In genomic region chr6:13710552-13711383, GRCh38 we compare ENCODE assay signal across 8 cellular contexts.
DNase-seq lines count a peak whose midpoint lies in the region; ATAC-seq lines count a peak whose summit lies in the region.

No MANE protein-coding gene starts in this region.

- DNase-seq in NCI-H2227 (lab: John Stamatoyannopoulos, UW; ENCODE audit: unreplicated experiment), result peak; percentile 40
- no peak for DNase-seq in NCI-H2227 treated with DMSO at 0.1 percent for 48 hours (lab: John Stamatoyannopoulos, UW)
- DNase-seq in NOMO-1 treated with DMSO at 0.1 percent for 48 hours (lab: John Stamatoyannopoulos, UW; ENCODE audit: unreplicated experiment), result peak; percentile 17
- peak; percentile 80 for DNase-seq in activated effector memory CD4-positive, alpha-beta T cell treated with anti-CD3 and anti-CD28 coated beads, Interleukin-2, amount 50 U/mL, for 16 hours
- DNase-seq in germinal center (ENCODE audit: low spot score), result peak; percentile 42
- DNase-seq in nucleus accumbens (lab: John Stamatoyannopoulos, UW), result peak in 35 of 56 donors; percentile 5 to 56 (median 28)
- DNase-seq in superior temporal gyrus (ENCODE audit: extremely low spot score), result no peak

- peak; percentile 23 for ATAC-seq in HG02885 (IDR thresholded peaks at IDR 0.05; ENCODE audit: poor library complexity, unreplicated experiment)

Comparison
In these comparisons a context has a peak if more than half of its experiments do, and no peak if none do; other contexts are left out.
1. DNase-seq: peak in NCI-H2227 (single experiment), NOMO-1 treated with DMSO at 0.1 percent for 48 hours (single experiment), activated effector memory CD4-positive, alpha-beta T cell treated with anti-CD3 and anti-CD28 coated beads, Interleukin-2, amount 50 U/mL, for 16 hours (single experiment), germinal center (single experiment) and nucleus accumbens (35 of 56); none in NCI-H2227 treated with DMSO at 0.1 percent for 48 hours (single experiment) and superior temporal gyrus (single experiment).